Comparison of ENCODE assay signal across 1 cellular context in the genomic region with DNA sequence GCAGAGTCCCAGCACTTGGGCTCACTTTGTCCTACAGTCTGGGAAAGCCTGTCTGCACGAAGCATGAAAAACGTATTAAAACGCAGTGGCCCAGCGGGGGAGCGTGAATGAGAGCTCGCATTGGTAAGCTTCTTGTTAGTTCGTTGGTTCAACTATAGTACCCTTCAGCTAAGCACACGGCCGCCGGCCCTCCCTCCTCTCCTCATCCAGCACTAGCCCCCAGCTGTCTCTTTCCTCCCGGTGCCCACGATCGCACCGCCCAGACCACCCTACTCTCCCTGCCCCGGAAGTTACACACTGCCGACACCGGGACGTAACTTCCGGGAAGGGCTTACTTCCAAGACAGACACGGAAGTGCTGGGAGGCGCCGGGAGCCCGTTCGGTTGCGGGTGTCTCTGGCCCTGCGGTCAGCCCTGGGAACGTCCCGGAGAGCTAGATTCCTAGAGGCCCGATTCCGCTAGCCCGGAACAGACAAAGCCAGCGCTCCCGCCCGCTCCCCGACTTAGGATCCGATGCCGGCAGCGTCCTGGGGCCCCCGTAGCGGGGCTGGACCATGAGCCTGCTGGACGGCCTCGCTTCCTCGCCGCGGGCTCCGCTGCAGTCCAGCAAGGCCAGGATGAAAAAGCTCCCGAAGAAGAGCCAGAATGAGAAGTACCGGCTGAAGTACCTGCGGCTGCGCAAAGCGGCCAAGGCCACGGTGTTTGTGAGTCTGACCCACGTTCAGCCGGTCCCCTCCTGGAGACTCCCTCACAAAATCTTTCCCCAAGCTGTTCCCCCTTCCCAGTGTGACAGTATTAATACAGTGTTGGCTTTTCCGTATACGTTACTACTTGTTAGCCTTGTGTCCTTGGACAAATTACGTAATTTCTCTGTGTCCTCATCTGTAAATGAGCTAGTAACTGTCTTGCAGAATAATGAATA.
TF ChIP-seq lines count a peak whose summit lies in the region.

A gene with protein sequence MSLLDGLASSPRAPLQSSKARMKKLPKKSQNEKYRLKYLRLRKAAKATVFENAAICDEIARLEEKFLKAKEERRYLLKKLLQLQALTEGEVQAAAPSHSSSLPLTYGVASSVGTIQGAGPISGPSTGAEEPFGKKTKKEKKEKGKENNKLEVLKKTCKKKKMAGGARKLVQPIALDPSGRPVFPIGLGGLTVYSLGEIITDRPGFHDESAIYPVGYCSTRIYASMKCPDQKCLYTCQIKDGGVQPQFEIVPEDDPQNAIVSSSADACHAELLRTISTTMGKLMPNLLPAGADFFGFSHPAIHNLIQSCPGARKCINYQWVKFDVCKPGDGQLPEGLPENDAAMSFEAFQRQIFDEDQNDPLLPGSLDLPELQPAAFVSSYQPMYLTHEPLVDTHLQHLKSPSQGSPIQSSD (plus strand): TSS at position 334 of the 921 bp plus-strand sequence. CDS start 220 bp downstream, at position 554.

TF ChIP-seq in HepG2, 621 proteins besides CTCF, POLR2A, EP300 and RAD21 (continued from another document and continues in another):
- TF ChIP-seq ZBTB14 (CRISPR knock-in tag; IDR thresholded peaks at IDR 0.05), result no peak
- TF ChIP-seq NR2C2 (CRISPR knock-in tag; IDR thresholded peaks at IDR 0.05; ENCODE audit: borderline replicate concordance), result peak; percentile 97
- TF ChIP-seq ZNF788 (CRISPR knock-in tag; IDR thresholded peaks at IDR 0.05; ENCODE audit: borderline replicate concordance), result peak; percentile 59; the same call in 1 of the 2 replicates
- TF ChIP-seq, protein P1, sequence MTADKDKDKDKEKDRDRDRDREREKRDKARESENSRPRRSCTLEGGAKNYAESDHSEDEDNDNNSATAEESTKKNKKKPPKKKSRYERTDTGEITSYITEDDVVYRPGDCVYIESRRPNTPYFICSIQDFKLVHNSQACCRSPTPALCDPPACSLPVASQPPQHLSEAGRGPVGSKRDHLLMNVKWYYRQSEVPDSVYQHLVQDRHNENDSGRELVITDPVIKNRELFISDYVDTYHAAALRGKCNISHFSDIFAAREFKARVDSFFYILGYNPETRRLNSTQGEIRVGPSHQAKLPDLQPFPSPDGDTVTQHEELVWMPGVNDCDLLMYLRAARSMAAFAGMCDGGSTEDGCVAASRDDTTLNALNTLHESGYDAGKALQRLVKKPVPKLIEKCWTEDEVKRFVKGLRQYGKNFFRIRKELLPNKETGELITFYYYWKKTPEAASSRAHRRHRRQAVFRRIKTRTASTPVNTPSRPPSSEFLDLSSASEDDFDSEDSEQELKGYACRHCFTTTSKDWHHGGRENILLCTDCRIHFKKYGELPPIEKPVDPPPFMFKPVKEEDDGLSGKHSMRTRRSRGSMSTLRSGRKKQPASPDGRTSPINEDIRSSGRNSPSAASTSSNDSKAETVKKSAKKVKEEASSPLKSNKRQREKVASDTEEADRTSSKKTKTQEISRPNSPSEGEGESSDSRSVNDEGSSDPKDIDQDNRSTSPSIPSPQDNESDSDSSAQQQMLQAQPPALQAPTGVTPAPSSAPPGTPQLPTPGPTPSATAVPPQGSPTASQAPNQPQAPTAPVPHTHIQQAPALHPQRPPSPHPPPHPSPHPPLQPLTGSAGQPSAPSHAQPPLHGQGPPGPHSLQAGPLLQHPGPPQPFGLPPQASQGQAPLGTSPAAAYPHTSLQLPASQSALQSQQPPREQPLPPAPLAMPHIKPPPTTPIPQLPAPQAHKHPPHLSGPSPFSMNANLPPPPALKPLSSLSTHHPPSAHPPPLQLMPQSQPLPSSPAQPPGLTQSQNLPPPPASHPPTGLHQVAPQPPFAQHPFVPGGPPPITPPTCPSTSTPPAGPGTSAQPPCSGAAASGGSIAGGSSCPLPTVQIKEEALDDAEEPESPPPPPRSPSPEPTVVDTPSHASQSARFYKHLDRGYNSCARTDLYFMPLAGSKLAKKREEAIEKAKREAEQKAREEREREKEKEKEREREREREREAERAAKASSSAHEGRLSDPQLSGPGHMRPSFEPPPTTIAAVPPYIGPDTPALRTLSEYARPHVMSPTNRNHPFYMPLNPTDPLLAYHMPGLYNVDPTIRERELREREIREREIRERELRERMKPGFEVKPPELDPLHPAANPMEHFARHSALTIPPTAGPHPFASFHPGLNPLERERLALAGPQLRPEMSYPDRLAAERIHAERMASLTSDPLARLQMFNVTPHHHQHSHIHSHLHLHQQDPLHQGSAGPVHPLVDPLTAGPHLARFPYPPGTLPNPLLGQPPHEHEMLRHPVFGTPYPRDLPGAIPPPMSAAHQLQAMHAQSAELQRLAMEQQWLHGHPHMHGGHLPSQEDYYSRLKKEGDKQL (CRISPR knock-in tag; IDR thresholded peaks at IDR 0.05; ENCODE audit: low read depth), result no peak
- TF ChIP-seq PCBP1 (IDR thresholded peaks at IDR 0.05; ENCODE audit: borderline replicate concordance, low read depth, low read length), result peak; percentile 91
- peak; percentile 49 for TF ChIP-seq GATAD2A (CRISPR knock-in tag; IDR thresholded peaks at IDR 0.05)
- TF ChIP-seq HNRNPUL1 (IDR thresholded peaks at IDR 0.05; ENCODE audit: low read depth, low read length), result no peak
- TF ChIP-seq ZNF720 (CRISPR knock-in tag; IDR thresholded peaks at IDR 0.05), result no peak
- TF ChIP-seq ZNF678 (CRISPR knock-in tag; IDR thresholded peaks at IDR 0.05), result 0 out of 2 replicates have a peak, but pooled peaks have one; percentile 23
- TF ChIP-seq, protein P2, sequence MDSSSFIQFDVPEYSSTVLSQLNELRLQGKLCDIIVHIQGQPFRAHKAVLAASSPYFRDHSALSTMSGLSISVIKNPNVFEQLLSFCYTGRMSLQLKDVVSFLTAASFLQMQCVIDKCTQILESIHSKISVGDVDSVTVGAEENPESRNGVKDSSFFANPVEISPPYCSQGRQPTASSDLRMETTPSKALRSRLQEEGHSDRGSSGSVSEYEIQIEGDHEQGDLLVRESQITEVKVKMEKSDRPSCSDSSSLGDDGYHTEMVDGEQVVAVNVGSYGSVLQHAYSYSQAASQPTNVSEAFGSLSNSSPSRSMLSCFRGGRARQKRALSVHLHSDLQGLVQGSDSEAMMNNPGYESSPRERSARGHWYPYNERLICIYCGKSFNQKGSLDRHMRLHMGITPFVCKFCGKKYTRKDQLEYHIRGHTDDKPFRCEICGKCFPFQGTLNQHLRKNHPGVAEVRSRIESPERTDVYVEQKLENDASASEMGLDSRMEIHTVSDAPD (CRISPR knock-in tag; IDR thresholded peaks at IDR 0.05), result no peak; the same call in 1 of the 2 replicates
- TF ChIP-seq ZNF687 (CRISPR knock-in tag; IDR thresholded peaks at IDR 0.05), result peak; percentile 89
- TF ChIP-seq ZNF17 (CRISPR knock-in tag; IDR thresholded peaks at IDR 0.05), result no peak
- TF ChIP-seq DPF2 (CRISPR knock-in tag; IDR thresholded peaks at IDR 0.05; ENCODE audit: borderline replicate concordance, low read depth), result 0 out of 2 replicates have a peak, but pooled peaks have one; percentile 25
- TF ChIP-seq, protein P3, sequence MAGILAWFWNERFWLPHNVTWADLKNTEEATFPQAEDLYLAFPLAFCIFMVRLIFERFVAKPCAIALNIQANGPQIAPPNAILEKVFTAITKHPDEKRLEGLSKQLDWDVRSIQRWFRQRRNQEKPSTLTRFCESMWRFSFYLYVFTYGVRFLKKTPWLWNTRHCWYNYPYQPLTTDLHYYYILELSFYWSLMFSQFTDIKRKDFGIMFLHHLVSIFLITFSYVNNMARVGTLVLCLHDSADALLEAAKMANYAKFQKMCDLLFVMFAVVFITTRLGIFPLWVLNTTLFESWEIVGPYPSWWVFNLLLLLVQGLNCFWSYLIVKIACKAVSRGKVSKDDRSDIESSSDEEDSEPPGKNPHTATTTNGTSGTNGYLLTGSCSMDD (CRISPR knock-in tag; IDR thresholded peaks at IDR 0.05), result no peak
- no peak for TF ChIP-seq MTA1 (CRISPR knock-in tag; IDR thresholded peaks at IDR 0.05; ENCODE audit: borderline replicate concordance)
- TF ChIP-seq, protein P4, sequence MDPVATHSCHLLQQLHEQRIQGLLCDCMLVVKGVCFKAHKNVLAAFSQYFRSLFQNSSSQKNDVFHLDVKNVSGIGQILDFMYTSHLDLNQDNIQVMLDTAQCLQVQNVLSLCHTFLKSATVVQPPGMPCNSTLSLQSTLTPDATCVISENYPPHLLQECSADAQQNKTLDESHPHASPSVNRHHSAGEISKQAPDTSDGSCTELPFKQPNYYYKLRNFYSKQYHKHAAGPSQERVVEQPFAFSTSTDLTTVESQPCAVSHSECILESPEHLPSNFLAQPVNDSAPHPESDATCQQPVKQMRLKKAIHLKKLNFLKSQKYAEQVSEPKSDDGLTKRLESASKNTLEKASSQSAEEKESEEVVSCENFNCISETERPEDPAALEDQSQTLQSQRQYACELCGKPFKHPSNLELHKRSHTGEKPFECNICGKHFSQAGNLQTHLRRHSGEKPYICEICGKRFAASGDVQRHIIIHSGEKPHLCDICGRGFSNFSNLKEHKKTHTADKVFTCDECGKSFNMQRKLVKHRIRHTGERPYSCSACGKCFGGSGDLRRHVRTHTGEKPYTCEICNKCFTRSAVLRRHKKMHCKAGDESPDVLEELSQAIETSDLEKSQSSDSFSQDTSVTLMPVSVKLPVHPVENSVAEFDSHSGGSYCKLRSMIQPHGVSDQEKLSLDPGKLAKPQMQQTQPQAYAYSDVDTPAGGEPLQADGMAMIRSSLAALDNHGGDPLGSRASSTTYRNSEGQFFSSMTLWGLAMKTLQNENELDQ (CRISPR knock-in tag; IDR thresholded peaks at IDR 0.05; ENCODE audit: borderline replicate concordance), result no peak
- TF ChIP-seq CBX5 (CRISPR knock-in tag; IDR thresholded peaks at IDR 0.05; ENCODE audit: borderline replicate concordance), result peak; percentile 81; the same call in 1 of the 2 replicates
- TF ChIP-seq USF2 (IDR thresholded peaks at IDR 0.05; ENCODE audit: low read depth, low read length), result no peak
- no peak for TF ChIP-seq USF2 (CRISPR knock-in tag; IDR thresholded peaks at IDR 0.05; ENCODE audit: borderline replicate concordance)
- no peak for TF ChIP-seq ZFP1 (CRISPR knock-in tag; IDR thresholded peaks at IDR 0.05)
- TF ChIP-seq ZNF619 (CRISPR knock-in tag; IDR thresholded peaks at IDR 0.05), result 0 out of 2 replicates have a peak, but pooled peaks have one; percentile 59
- TF ChIP-seq SOX5 (CRISPR knock-in tag; IDR thresholded peaks at IDR 0.05; ENCODE audit: borderline replicate concordance), result 0 out of 2 replicates have a peak, but pooled peaks have one; percentile 32
- no peak for TF ChIP-seq NR2F1 (CRISPR knock-in tag; IDR thresholded peaks at IDR 0.05)
- TF ChIP-seq SP2 (CRISPR knock-in tag; IDR thresholded peaks at IDR 0.05), result peak; percentile 65
- TF ChIP-seq ZNF451 (CRISPR knock-in tag; IDR thresholded peaks at IDR 0.05), result peak; percentile 50; the same call in 1 of the 2 replicates
- TF ChIP-seq PITX1 (CRISPR knock-in tag; IDR thresholded peaks at IDR 0.05), result no peak; the same call in 1 of the 2 replicates
- TF ChIP-seq ZNF333 (CRISPR knock-in tag; IDR thresholded peaks at IDR 0.05; ENCODE audit: borderline replicate concordance), result 0 out of 2 replicates have a peak, but pooled peaks have one; percentile 37
- peak; percentile 94; the same call in 1 of the 2 replicates for TF ChIP-seq NRL (CRISPR knock-in tag; IDR thresholded peaks at IDR 0.05; ENCODE audit: borderline replicate concordance)
- TF ChIP-seq, protein P5, sequence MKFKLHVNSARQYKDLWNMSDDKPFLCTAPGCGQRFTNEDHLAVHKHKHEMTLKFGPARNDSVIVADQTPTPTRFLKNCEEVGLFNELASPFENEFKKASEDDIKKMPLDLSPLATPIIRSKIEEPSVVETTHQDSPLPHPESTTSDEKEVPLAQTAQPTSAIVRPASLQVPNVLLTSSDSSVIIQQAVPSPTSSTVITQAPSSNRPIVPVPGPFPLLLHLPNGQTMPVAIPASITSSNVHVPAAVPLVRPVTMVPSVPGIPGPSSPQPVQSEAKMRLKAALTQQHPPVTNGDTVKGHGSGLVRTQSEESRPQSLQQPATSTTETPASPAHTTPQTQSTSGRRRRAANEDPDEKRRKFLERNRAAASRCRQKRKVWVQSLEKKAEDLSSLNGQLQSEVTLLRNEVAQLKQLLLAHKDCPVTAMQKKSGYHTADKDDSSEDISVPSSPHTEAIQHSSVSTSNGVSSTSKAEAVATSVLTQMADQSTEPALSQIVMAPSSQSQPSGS (CRISPR knock-in tag; IDR thresholded peaks at IDR 0.05), result peak; percentile 68; the same call in 1 of the 2 replicates
